Comparison of ENCODE assay signal across 1 cellular context in genomic region chr20:32312718-32313424, GRCh38.
TF ChIP-seq lines count a peak whose summit lies in the region.

No MANE protein-coding gene starts in this region.

TF ChIP-seq in HepG2, 621 proteins besides CTCF, POLR2A, EP300 and RAD21 (continued from another document and continues in another):
- TF ChIP-seq ZBTB37 (CRISPR knock-in tag; IDR thresholded peaks at IDR 0.05) (no peak), KLF6 (CRISPR knock-in tag; IDR thresholded peaks at IDR 0.05) (no peak), KDM6A (CRISPR knock-in tag; IDR thresholded peaks at IDR 0.05; ENCODE audit: low read depth) (no peak), ZNF687 (CRISPR knock-in tag; IDR thresholded peaks at IDR 0.05) (no peak), CC2D1A (CRISPR knock-in tag; IDR thresholded peaks at IDR 0.05) (no peak), ZNF878 (CRISPR knock-in tag; IDR thresholded peaks at IDR 0.05) (no peak), SP5 (CRISPR knock-in tag; IDR thresholded peaks at IDR 0.05; ENCODE audit: borderline replicate concordance, low read depth) (no peak), MEIS2 (CRISPR knock-in tag; IDR thresholded peaks at IDR 0.05) (no peak), TP53 (CRISPR knock-in tag; conservative IDR thresholded peaks at IDR 0.05) (no peak), DMTF1 (CRISPR knock-in tag; IDR thresholded peaks at IDR 0.05) (no peak), IKZF5 (CRISPR knock-in tag; IDR thresholded peaks at IDR 0.05) (peak; percentile 26; the same call in 1 of the 2 replicates), HDAC2 (CRISPR knock-in tag; IDR thresholded peaks at IDR 0.05) (0 out of 2 replicates have a peak, but pooled peaks have one; percentile 45), TOPORS (CRISPR knock-in tag; IDR thresholded peaks at IDR 0.05) (no peak), YEATS4 (CRISPR knock-in tag; IDR thresholded peaks at IDR 0.05; ENCODE audit: borderline replicate concordance) (no peak), KLF15 (CRISPR knock-in tag; IDR thresholded peaks at IDR 0.05; ENCODE audit: borderline replicate concordance) (no peak), PRDM4 (CRISPR knock-in tag; IDR thresholded peaks at IDR 0.05; ENCODE audit: borderline replicate concordance) (no peak), AGO2 (optimal IDR thresholded peaks at IDR 0.05; ENCODE audit: low read depth, low read length) (no peak), CREM (IDR thresholded peaks at IDR 0.05) (no peak), CREM (CRISPR knock-in tag; IDR thresholded peaks at IDR 0.05) (no peak), GZF1 (CRISPR knock-in tag; IDR thresholded peaks at IDR 0.05) (no peak), ZHX2 (IDR thresholded peaks at IDR 0.05; ENCODE audit: low read depth) (no peak), ZHX2 (CRISPR knock-in tag; IDR thresholded peaks at IDR 0.05; ENCODE audit: borderline replicate concordance) (no peak), DBP (CRISPR knock-in tag; IDR thresholded peaks at IDR 0.05; ENCODE audit: not compliant biosample characterization) (no peak), ZBTB2 (CRISPR knock-in tag; IDR thresholded peaks at IDR 0.05; ENCODE audit: low read depth) (0 out of 2 replicates have a peak, but pooled peaks have one; percentile 38), AHDC1 (CRISPR knock-in tag; IDR thresholded peaks at IDR 0.05; ENCODE audit: borderline replicate concordance) (no peak), ZNF501 (CRISPR knock-in tag; IDR thresholded peaks at IDR 0.05) (peak; percentile 49; the same call in 1 of the 2 replicates), ZNF562 (CRISPR knock-in tag; IDR thresholded peaks at IDR 0.05; ENCODE audit: borderline replicate concordance) (no peak), ZNF235 (CRISPR knock-in tag; IDR thresholded peaks at IDR 0.05; ENCODE audit: borderline replicate concordance) (no peak)
